Comparison of ENCODE assay signal across 9 cellular contexts in the genomic region with DNA sequence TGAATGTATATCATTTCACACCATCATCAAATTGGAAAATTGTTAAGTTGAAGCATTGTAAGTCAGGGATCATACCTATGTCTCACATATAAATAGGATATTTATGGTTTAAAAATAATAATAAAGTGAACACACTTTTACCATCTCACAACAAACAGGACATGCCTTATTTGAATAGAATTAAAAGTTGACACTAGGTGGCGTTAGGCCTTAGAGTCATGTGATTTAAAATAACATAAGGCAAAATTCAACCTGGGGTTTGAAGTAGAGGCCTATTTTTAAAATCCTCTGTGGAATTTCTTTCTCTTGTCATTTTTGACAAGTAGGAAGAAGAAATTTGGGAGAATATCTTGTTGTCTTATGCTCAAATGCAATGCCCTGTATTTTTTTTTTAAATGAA.
DNase-seq lines count a peak whose midpoint lies in the region; ATAC-seq and TF ChIP-seq lines count a peak whose summit lies in the region.
"Had no signal": no experiment of that assay in that cellular context is flagged by ENCODE, and none has a peak within 500 bp of the region (broad histone marks: within the 10 kb centered on the region; RNA-seq: fewer than 3 reads in every experiment).

No MANE protein-coding gene starts in this region.

- peak; percentile 30; the same call in 1 of the 2 replicates for TF ChIP-seq CTCF in AG10803 (conservative IDR thresholded peaks at IDR 0.05; ENCODE audit: low read length)
- TF ChIP-seq CTCF in PC-3 (conservative IDR thresholded peaks at IDR 0.05; ENCODE audit: low read depth, low read length) = peak; percentile 90
- peak; percentile 66 for TF ChIP-seq CTCF in glutamatergic neuron (IDR thresholded peaks at IDR 0.05; ENCODE audit: partially characterized antibody, unreplicated experiment)

- no peaks in the 10 kb centered on the region for H3K4me1 Mint-ChIP-seq in glutamatergic neuron (ENCODE audit: low read depth, unreplicated experiment)
- no peaks in the 10 kb centered on the region for H3K4me1 Mint-ChIP-seq in immature natural killer cell
- no peaks in the 10 kb centered on the region for H3K4me1 Mint-ChIP-seq in activated naive CD4-positive, alpha-beta T cell treated with anti-CD3 and anti-CD28 coated beads for 36 hours (ENCODE audit: low read depth)
- H3K4me1 Mint-ChIP-seq: activated CD4-positive, alpha-beta memory T cell treated with anti-CD3 and anti-CD28 coated beads, Interleukin-2, amount 10 ng/mL, durations not matched to agents 7 days and 5 days had no signal

- no peaks in the 10 kb centered on the region for H3K79me2 ChIP-seq in PC-3 (ENCODE audit: low read length)

- no peaks in the 10 kb centered on the region for H3K27me3 Mint-ChIP-seq in glutamatergic neuron (ENCODE audit: unreplicated experiment)
- peaks cover 0 to 2% (median 1%) of the 10 kb centered on the region in 3 donors for H3K27me3 Mint-ChIP-seq in immature natural killer cell (ENCODE audit: low read depth in 3 of 3)
- no peaks in the 10 kb centered on the region for H3K27me3 Mint-ChIP-seq in activated naive CD4-positive, alpha-beta T cell treated with anti-CD3 and anti-CD28 coated beads for 36 hours (ENCODE audit: low read depth)
- H3K27me3 Mint-ChIP-seq: activated CD4-positive, alpha-beta memory T cell treated with anti-CD3 and anti-CD28 coated beads, Interleukin-2, amount 10 ng/mL, durations not matched to agents 7 days and 5 days had no signal

- H3K4me2 ChIP-seq in PC-3 (ENCODE audit: low read length) = no peak overlapping the region

- DNase-seq in AG10803 (ENCODE audit: low read depth) (peak; percentile 2), PC-3 (peak; percentile 72), glutamatergic neuron (no peak), immature natural killer cell (no peak), COLO668 (lab: John Stamatoyannopoulos, UW; ENCODE audit: unreplicated experiment) (no peak)
- DNase-seq in activated naive CD4-positive, alpha-beta T cell treated with anti-CD3 and anti-CD28 coated beads for 36 hours = no peak
- DNase-seq: activated CD4-positive, alpha-beta memory T cell treated with anti-CD3 and anti-CD28 coated beads, Interleukin-2, amount 10 ng/mL, durations not matched to agents 7 days and 5 days had no signal

- H3K36me3 Mint-ChIP-seq in glutamatergic neuron (ENCODE audit: unreplicated experiment) (peaks cover 14% of the 10 kb centered on the region), immature natural killer cell (no peaks in the 10 kb centered on the region)
- H3K36me3 Mint-ChIP-seq in activated naive CD4-positive, alpha-beta T cell treated with anti-CD3 and anti-CD28 coated beads for 36 hours (ENCODE audit: low read depth) = no peaks in the 10 kb centered on the region

- H3K36me3 ChIP-seq in PC-3 (ENCODE audit: low read depth, low read length) = no peaks in the 10 kb centered on the region

- no peaks in the 10 kb centered on the region for H3K27me3 ChIP-seq in PC-3 (ENCODE audit: low read length)

- H3K4me3 ChIP-seq in AG10803 (ENCODE audit: low read length) (no peak overlapping the region), PC-3 (ENCODE audit: low read length) (no peak overlapping the region)

- no peaks in the 10 kb centered on the region for H4K20me1 ChIP-seq in PC-3 (ENCODE audit: low read length)

- no peaks in the 10 kb centered on the region for H3K9me2 ChIP-seq in PC-3 (replicated peaks; ENCODE audit: low read length)

- H3K27ac Mint-ChIP-seq in glutamatergic neuron (ENCODE audit: unreplicated experiment) (no peak overlapping the region), immature natural killer cell (no peak overlapping the region)
- no peak overlapping the region for H3K27ac Mint-ChIP-seq in activated naive CD4-positive, alpha-beta T cell treated with anti-CD3 and anti-CD28 coated beads for 36 hours
- H3K27ac Mint-ChIP-seq: activated CD4-positive, alpha-beta memory T cell treated with anti-CD3 and anti-CD28 coated beads, Interleukin-2, amount 10 ng/mL, durations not matched to agents 7 days and 5 days had no signal

- no TSS peak for BruUV-seq in PC-3 (replicated peaks; lab: Mats Ljungman, UMichigan)

- no peaks in the 10 kb centered on the region for H3K4me1 ChIP-seq in PC-3 (ENCODE audit: insufficient read depth, low read length)

- H3F3A ChIP-seq in PC-3 (ENCODE audit: low read length, unreplicated experiment) = no peaks in the 10 kb centered on the region

- CTCF ChIA-PET in PC-3 (lab: Charles Lee) = interaction anchor here (0.6 kb wide), 1 partner anchor 112 kb away, joined by 3 read pairs; no protein-coding TSS in a partner anchor
- CTCF ChIA-PET in activated naive CD4-positive, alpha-beta T cell treated with anti-CD3 and anti-CD28 coated beads for 36 hours (lab: Charles Lee) = no interaction called here

- POLR2A ChIA-PET in PC-3 (lab: Charles Lee; ENCODE audit: unreplicated experiment) = interaction anchor here (0.5 kb wide), 1 partner anchor 198 kb away, joined by 3 read pairs; no protein-coding TSS in a partner anchor

- ATAC-seq in GM19351 (IDR thresholded peaks at IDR 0.05; ENCODE audit: unreplicated experiment) (peak; percentile 65), PC-3 (peak; percentile 73), HG03135 (IDR thresholded peaks at IDR 0.05; ENCODE audit: unreplicated experiment) (no peak)

- intact Hi-C loops in PC-3 (cut with micrococcal nuclease) = loop anchor here (1.0 to 10.0 kb wide), 2 partner anchors 279 to 429 kb away; no protein-coding TSS in a partner anchor
- intact Hi-C loops in activated naive CD4-positive, alpha-beta T cell treated with anti-CD3 and anti-CD28 coated beads for 36 hours (cut with micrococcal nuclease) = loop anchor here (5.0 kb wide), 1 partner anchor 652 kb away; no protein-coding TSS in a partner anchor

- no peaks in the 10 kb centered on the region for H3K9me3 ChIP-seq in PC-3 (ENCODE audit: low read length)

- peaks cover 3% of the 10 kb centered on the region for H3K9me3 Mint-ChIP-seq in glutamatergic neuron (ENCODE audit: unreplicated experiment)
- H3K9me3 Mint-ChIP-seq in immature natural killer cell = peaks cover 7 to 49% (median 31%) of the 10 kb centered on the region in 6 donors
- H3K9me3 Mint-ChIP-seq in activated naive CD4-positive, alpha-beta T cell treated with anti-CD3 and anti-CD28 coated beads for 36 hours = peaks cover 15% of the 10 kb centered on the region

- H3K4me3 Mint-ChIP-seq in glutamatergic neuron (ENCODE audit: unreplicated experiment) (no peak overlapping the region), immature natural killer cell (no peak overlapping the region)
- no peak overlapping the region for H3K4me3 Mint-ChIP-seq in activated naive CD4-positive, alpha-beta T cell treated with anti-CD3 and anti-CD28 coated beads for 36 hours
- H3K4me3 Mint-ChIP-seq: activated CD4-positive, alpha-beta memory T cell treated with anti-CD3 and anti-CD28 coated beads, Interleukin-2, amount 10 ng/mL, durations not matched to agents 7 days and 5 days had no signal

- H2AFZ ChIP-seq in PC-3 (ENCODE audit: low read length) = no peak overlapping the region

- H3K27ac ChIP-seq in PC-3 (ENCODE audit: low read length) = no peak overlapping the region

- H3K9ac ChIP-seq in PC-3 (ENCODE audit: low read length) = no peak overlapping the region

Comparison
In these comparisons a context has a peak if more than half of its experiments do, and no peak if none do; other contexts are left out.
1. DNase-seq: peak in AG10803 (single experiment) and PC-3 (single experiment); none in glutamatergic neuron (single experiment), immature natural killer cell (0 of 3), activated naive CD4-positive, alpha-beta T cell treated with anti-CD3 and anti-CD28 coated beads for 36 hours (single experiment) and COLO668 (single experiment).
2. CTCF ChIP-seq: peak in every context shown above with its lines; median percentile 90 in PC-3; 66 in glutamatergic neuron; 30 in AG10803.